ENCODE assay signal across 8 cellular contexts in the genomic region with DNA sequence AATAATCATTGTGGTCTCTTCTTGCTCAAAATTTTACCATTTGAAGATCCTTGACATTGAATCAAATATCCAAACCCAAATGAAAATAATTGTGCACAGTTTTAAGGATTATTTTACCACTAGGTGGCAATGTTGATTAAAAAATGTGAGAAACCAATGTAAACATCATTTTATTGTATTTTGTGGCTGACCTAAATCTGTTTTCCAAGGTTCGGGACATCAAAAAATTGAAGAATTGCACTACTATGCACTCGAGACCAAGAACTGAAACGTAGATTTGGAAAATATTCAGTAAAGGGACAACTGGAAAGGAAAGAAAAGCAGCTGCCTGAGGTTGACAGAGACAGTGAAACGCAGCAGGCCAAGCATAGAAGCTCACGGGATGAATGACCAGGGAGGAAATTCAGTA.
DNase-seq lines count a peak whose midpoint lies in the region; ATAC-seq, FAIRE-seq and TF ChIP-seq lines count a peak whose summit lies in the region.

No MANE protein-coding gene starts in this region.

- no peak overlapping the region for H3K27ac Mint-ChIP-seq in neural progenitor cell
- H3K27ac Mint-ChIP-seq in stimulated activated effector memory CD8-positive, alpha-beta T cell treated with anti-CD3 and anti-CD28 coated beads, Interleukin-12 subunit alpha, Interleukin-12 subunit beta, amount 100 ng/mL, for 72 hours: no peak overlapping the region
- H3K27ac Mint-ChIP-seq in effector memory CD8-positive, alpha-beta T cell: no peak overlapping the region

- H3K4me1 ChIP-seq in endothelial cell of umbilical vein (ENCODE audit: control insufficient read depth, extremely low read depth, insufficient read depth, low read length): peaks cover 4% of the 10 kb centered on the region
- H3K4me1 ChIP-seq in neural progenitor cell: peaks cover 16% of the 10 kb centered on the region

- no peak for TF ChIP-seq POLR2A in endothelial cell of umbilical vein (IDR thresholded peaks at IDR 0.05; ENCODE audit: low read depth, low read length)

- peak; percentile 90 for FAIRE-seq in endothelial cell of umbilical vein (lab: Jason Lieb, UNC)

- no peaks in the 10 kb centered on the region for H3K36me3 Mint-ChIP-seq in neural progenitor cell
- H3K36me3 Mint-ChIP-seq in stimulated activated effector memory CD8-positive, alpha-beta T cell treated with anti-CD3 and anti-CD28 coated beads, Interleukin-12 subunit alpha, Interleukin-12 subunit beta, amount 100 ng/mL, for 72 hours: no peaks in the 10 kb centered on the region
- no peaks in the 10 kb centered on the region for H3K36me3 Mint-ChIP-seq in effector memory CD8-positive, alpha-beta T cell (ENCODE audit: insufficient read depth)

- H3K4me3 ChIP-seq in endothelial cell of umbilical vein (replicated peaks in 1 of 3; ENCODE audit: insufficient read depth in 1 of 3, low read depth in 1 of 3, low read length in 3 of 3) (no peak overlapping the region), neural progenitor cell (no peak overlapping the region)

- H3K9me3 ChIP-seq in endothelial cell of umbilical vein (replicated peaks; ENCODE audit: control insufficient read depth, insufficient read depth, low read length): no peaks in the 10 kb centered on the region
- H3K9me3 ChIP-seq in neural progenitor cell (ENCODE audit: low read depth): no peaks in the 10 kb centered on the region

- H3K9me1 ChIP-seq in endothelial cell of umbilical vein (replicated peaks; ENCODE audit: control insufficient read depth, extremely low read depth, insufficient read depth, low read length): no peaks in the 10 kb centered on the region

- H4K20me1 ChIP-seq in endothelial cell of umbilical vein (replicated peaks; ENCODE audit: control insufficient read depth, extremely low read depth, insufficient read depth, low read length) (no peaks in the 10 kb centered on the region), neural progenitor cell (ENCODE audit: low read depth) (no peaks in the 10 kb centered on the region)

- H3K9ac ChIP-seq in endothelial cell of umbilical vein (replicated peaks; ENCODE audit: extremely low read depth, insufficient read depth, low read length) (no peak overlapping the region), neural progenitor cell (no peak overlapping the region)

- H3K27me3 Mint-ChIP-seq in neural progenitor cell (ENCODE audit: insufficient read depth, low read depth): no peaks in the 10 kb centered on the region
- H3K27me3 Mint-ChIP-seq in effector memory CD8-positive, alpha-beta T cell: no peaks in the 10 kb centered on the region

- dilution Hi-C loops in endothelial cell of umbilical vein (cut with MboI; ENCODE audit: extremely low pct_ligation_motif_present, low sequenced_read_pairs): no loop called here

- H3K9me3 Mint-ChIP-seq in neural progenitor cell: no peaks in the 10 kb centered on the region
- H3K9me3 Mint-ChIP-seq in stimulated activated effector memory CD8-positive, alpha-beta T cell treated with anti-CD3 and anti-CD28 coated beads, Interleukin-12 subunit alpha, Interleukin-12 subunit beta, amount 100 ng/mL, for 72 hours: no peaks in the 10 kb centered on the region
- H3K9me3 Mint-ChIP-seq in effector memory CD8-positive, alpha-beta T cell: no peaks in the 10 kb centered on the region

- POLR2A ChIA-PET in endothelial cell of umbilical vein (lab: Charles Lee): no interaction called here

- H3K79me2 ChIP-seq in endothelial cell of umbilical vein (ENCODE audit: control insufficient read depth, insufficient read depth, low read length) (no peaks in the 10 kb centered on the region), neural progenitor cell (ENCODE audit: low read depth) (no peaks in the 10 kb centered on the region)

- no peak for ATAC-seq in stimulated activated effector memory CD8-positive, alpha-beta T cell treated with anti-CD3 and anti-CD28 coated beads, Interleukin-12 subunit alpha, Interleukin-12 subunit beta, amount 100 ng/mL, for 72 hours
- ATAC-seq in effector memory CD8-positive, alpha-beta T cell (replicated peaks): no peak
- ATAC-seq in HG03045 (IDR thresholded peaks at IDR 0.05; ENCODE audit: unreplicated experiment): no peak

- H3K4me2 ChIP-seq in endothelial cell of umbilical vein (ENCODE audit: insufficient read depth, low read length): no peak overlapping the region
- H3K4me2 ChIP-seq in neural progenitor cell: no peak overlapping the region

- no peak overlapping the region for H3K27ac ChIP-seq in endothelial cell of umbilical vein (ENCODE audit: insufficient read depth, low read depth, low read length)
- H3K27ac ChIP-seq in neural progenitor cell: no peak overlapping the region

- H3F3A ChIP-seq in neural progenitor cell (ENCODE audit: low read depth): no peaks in the 10 kb centered on the region

- DNase-seq in NCI-H2029 (lab: John Stamatoyannopoulos, UW) (peak; percentile 19), NCI-H2029 treated with DMSO at 0.1 percent for 48 hours (lab: John Stamatoyannopoulos, UW) (no peak), NCI-H2171 treated with DMSO at 0.1 percent for 48 hours (lab: John Stamatoyannopoulos, UW) (peak; percentile 16), endothelial cell of umbilical vein (ENCODE audit: low read depth, low spot score) (peak; percentile 31), neural progenitor cell (ENCODE audit: low spot score) (peak; percentile 11)
- no peak for DNase-seq in stimulated activated effector memory CD8-positive, alpha-beta T cell treated with anti-CD3 and anti-CD28 coated beads, Interleukin-12 subunit alpha, Interleukin-12 subunit beta, amount 100 ng/mL, for 72 hours (ENCODE audit: low spot score in 2 of 2)
- DNase-seq in effector memory CD8-positive, alpha-beta T cell: no peak

- H3K27me3 ChIP-seq in endothelial cell of umbilical vein (ENCODE audit: control insufficient read depth in 2 of 2, insufficient read depth in 2 of 2, low read length in 2 of 2): no peaks in the 10 kb centered on the region
- no peaks in the 10 kb centered on the region for H3K27me3 ChIP-seq in neural progenitor cell

- peaks cover 22% of the 10 kb centered on the region for H3K4me1 Mint-ChIP-seq in neural progenitor cell
- no peaks in the 10 kb centered on the region for H3K4me1 Mint-ChIP-seq in stimulated activated effector memory CD8-positive, alpha-beta T cell treated with anti-CD3 and anti-CD28 coated beads, Interleukin-12 subunit alpha, Interleukin-12 subunit beta, amount 100 ng/mL, for 72 hours
- H3K4me1 Mint-ChIP-seq in effector memory CD8-positive, alpha-beta T cell (ENCODE audit: low read depth in 2 of 2): no peaks in the 10 kb centered on the region

- H3K36me3 ChIP-seq in endothelial cell of umbilical vein (ENCODE audit: control insufficient read depth in 2 of 2, extremely low read depth in 1 of 2, insufficient read depth in 2 of 2, low read length in 2 of 2) (no peaks in the 10 kb centered on the region), neural progenitor cell (no peaks in the 10 kb centered on the region)

- CTCF ChIA-PET in endothelial cell of umbilical vein (lab: Charles Lee): interaction anchor here (0.6 to 5.2 kb wide), 26 partner anchors 9 to 1811 kb away, joined by 3 to 51 read pairs (median 4); no protein-coding TSS in a partner anchor

- BruUV-seq in endothelial cell of umbilical vein (replicated peaks; lab: Mats Ljungman, UMichigan): no TSS peak

- H2AFZ ChIP-seq in endothelial cell of umbilical vein (ENCODE audit: low read depth, low read length) (no peak overlapping the region), neural progenitor cell (replicated peaks) (no peak overlapping the region)

- intact Hi-C loops in endothelial cell of umbilical vein (cut with micrococcal nuclease): loop anchor here (1.0 to 10.0 kb wide), 4 partner anchors 89 to 696 kb away; no protein-coding TSS in a partner anchor

- peak in 1 of 2 donors; percentile 16 for TF ChIP-seq CTCF in endothelial cell of umbilical vein (IDR thresholded peaks at IDR 0.05; ENCODE audit: extremely low read depth in 1 of 2, insufficient read depth in 1 of 2, low read depth in 1 of 2, low read length in 2 of 2)
- peak; percentile 62 for TF ChIP-seq CTCF in neural progenitor cell (IDR thresholded peaks at IDR 0.05)

- H3K4me3 Mint-ChIP-seq in neural progenitor cell: no peak overlapping the region
- no peak overlapping the region for H3K4me3 Mint-ChIP-seq in stimulated activated effector memory CD8-positive, alpha-beta T cell treated with anti-CD3 and anti-CD28 coated beads, Interleukin-12 subunit alpha, Interleukin-12 subunit beta, amount 100 ng/mL, for 72 hours
- H3K4me3 Mint-ChIP-seq in effector memory CD8-positive, alpha-beta T cell: no peak overlapping the region

TF ChIP-seq in endothelial cell of umbilical vein, 7 proteins besides CTCF, POLR2A, EP300 and RAD21:
- TF ChIP-seq FOS (IDR thresholded peaks at IDR 0.05; ENCODE audit: borderline replicate concordance, insufficient read depth, low read length) (no peak), MYC (IDR thresholded peaks at IDR 0.05; ENCODE audit: low read depth, low read length) (no peak), MAX (IDR thresholded peaks at IDR 0.05; ENCODE audit: insufficient read depth, insufficient read length) (no peak), POLR2AphosphoS5 (IDR thresholded peaks at IDR 0.05; ENCODE audit: insufficient read depth, low read depth, low read length) (no peak), EZH2 (IDR thresholded peaks at IDR 0.05; ENCODE audit: borderline replicate concordance, low read depth, low read length, severe bottlenecking) (no peak), JUN (IDR thresholded peaks at IDR 0.05; ENCODE audit: borderline replicate concordance, insufficient read depth, insufficient read length, low read depth) (no peak)

Comparison
In these comparisons a context has a peak if more than half of its experiments do, and no peak if none do; other contexts are left out.
1. DNase-seq: peak in NCI-H2029 (single experiment), NCI-H2171 treated with DMSO at 0.1 percent for 48 hours (single experiment), endothelial cell of umbilical vein (single experiment) and neural progenitor cell (single experiment); none in NCI-H2029 treated with DMSO at 0.1 percent for 48 hours (single experiment), stimulated activated effector memory CD8-positive, alpha-beta T cell treated with anti-CD3 and anti-CD28 coated beads, Interleukin-12 subunit alpha, Interleukin-12 subunit beta, amount 100 ng/mL, for 72 hours (0 of 2) and effector memory CD8-positive, alpha-beta T cell (0 of 3).